ENCODE assay signal across 8 cellular contexts in genomic region chr1:212186427-212187207, GRCh38.
DNase-seq lines count a peak whose midpoint lies in the region; ATAC-seq and TF ChIP-seq lines count a peak whose summit lies in the region.

No MANE protein-coding gene starts in this region.

- no peaks in the 10 kb centered on the region for H3K9me3 ChIP-seq in OCI-LY1 (ENCODE audit: low read length)

- H3K36me3 ChIP-seq in OCI-LY1 (ENCODE audit: insufficient read depth, low read length): no peaks in the 10 kb centered on the region

- H3K27me3 ChIP-seq in OCI-LY1 (ENCODE audit: insufficient read depth, low read length): no peaks in the 10 kb centered on the region

- ATAC-seq in Right ventricle myocardium superior (ENCODE audit: poor library complexity): peak; percentile 37
- ATAC-seq in Right ventricle myocardium inferior: no peak
- peak; percentile 98 for ATAC-seq in HG02938 (IDR thresholded peaks at IDR 0.05; ENCODE audit: unreplicated experiment)

- H2AFZ ChIP-seq in OCI-LY1 (ENCODE audit: low read length): peak overlapping the region; percentile 94

- peak overlapping the region; percentile 43 for H3K4me3 ChIP-seq in OCI-LY1 (ENCODE audit: low read depth, low read length, poor library complexity, severe bottlenecking)

- H3F3A ChIP-seq in OCI-LY1 (ENCODE audit: insufficient read depth, low read length): no peaks in the 10 kb centered on the region

- no peaks in the 10 kb centered on the region for H3K9me2 ChIP-seq in OCI-LY1 (ENCODE audit: low read depth, low read length)

- no peaks in the 10 kb centered on the region for H3K79me2 ChIP-seq in OCI-LY1 (ENCODE audit: insufficient read depth, low read length)

- peak overlapping the region; percentile 68 for H3K4me2 ChIP-seq in OCI-LY1 (ENCODE audit: low read length)

- H4K20me1 ChIP-seq in OCI-LY1 (ENCODE audit: insufficient read depth, low read length): no peaks in the 10 kb centered on the region

- H3K9ac ChIP-seq in OCI-LY1 (ENCODE audit: low read length): peak overlapping the region; percentile 47

- TF ChIP-seq CTCF in OCI-LY1 (IDR thresholded peaks at IDR 0.05; ENCODE audit: low read length): no peak

- H3K27ac ChIP-seq in OCI-LY1 (ENCODE audit: low read depth, low read length, poor library complexity, severe bottlenecking): peak overlapping the region; percentile 55

- no peak for DNase-seq in Right ventricle myocardium superior
- no peak for DNase-seq in Right ventricle myocardium inferior (ENCODE audit: missing footprints)
- DNase-seq in medulla oblongata (ENCODE audit: extremely low spot score): peak; percentile 48
- no peak for DNase-seq in NCI-H2227 (lab: John Stamatoyannopoulos, UW; ENCODE audit: unreplicated experiment)
- DNase-seq in NCI-H446 treated with DMSO at 0.1 percent for 48 hours (lab: John Stamatoyannopoulos, UW): no peak
- no peak for DNase-seq in cerebellum (ENCODE audit: low spot score)

- intact Hi-C loops in Right ventricle myocardium superior (cut with DNase I) (no loop called here), Right ventricle myocardium inferior (cut with DNase I) (no loop called here)

- peaks cover 14% of the 10 kb centered on the region for H3K4me1 ChIP-seq in OCI-LY1 (ENCODE audit: insufficient read depth, low read length, severe bottlenecking)
